ENCODE assay signal across 37 cellular contexts in the genomic region with DNA sequence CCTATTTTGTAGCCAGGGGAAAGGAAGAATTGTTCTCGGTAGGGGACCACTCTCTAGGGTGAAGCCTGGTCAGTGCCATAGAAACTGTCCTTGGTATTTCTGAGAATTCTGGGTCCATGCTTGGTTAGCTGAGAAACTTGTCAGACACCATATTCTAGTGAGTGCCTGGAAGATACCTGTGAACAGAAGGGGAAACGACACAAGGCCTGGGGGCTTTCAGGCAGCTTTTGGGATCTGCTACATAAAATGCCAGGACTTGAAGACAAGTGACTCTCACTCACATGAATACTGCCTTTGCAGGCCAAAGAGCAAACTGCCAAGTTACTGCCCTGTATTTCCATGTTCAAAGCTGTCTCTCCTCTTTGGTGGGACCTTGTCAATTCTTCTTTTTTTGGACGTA. TPM values are rescaled to one million over a fixed set of nuclear protein-coding genes. Genes with fewer than 3 reads are reported as not detected.
"Had no signal": no experiment of that assay in that cellular context is flagged by ENCODE, and none has a peak within 500 bp of the region (broad histone marks: within the 10 kb centered on the region; RNA-seq: fewer than 3 reads in every experiment).

No MANE protein-coding gene starts in this region.

- H3K27ac ChIP-seq: adrenal gland, body of pancreas, brain microvascular endothelial cell, breast epithelium had no signal

- H3K36me3 Mint-ChIP-seq: activated CD4-positive, alpha-beta memory T cell treated with anti-CD3 and anti-CD28 coated beads for 36 hours; activated naive CD4-positive, alpha-beta T cell treated with anti-CD3 and anti-CD28 coated beads, Interleukin-2, amount 50 U/mL, for 72 hours; activated naive CD8-positive, alpha-beta T cell treated with anti-CD3 and anti-CD28 coated beads for 36 hours had no signal

- H3K9me3 ChIP-seq: adrenal gland, body of pancreas, breast epithelium had no signal

- H3K27me3 Mint-ChIP-seq: activated B cell treated with CpG ODN at 0.5 μM for 24 hours; activated CD4-positive, alpha-beta memory T cell treated with anti-CD3 and anti-CD28 coated beads for 36 hours; activated CD8-positive, alpha-beta T cell treated with anti-CD3 and anti-CD28 coated beads for 36 hours; activated naive CD8-positive, alpha-beta T cell treated with anti-CD3 and anti-CD28 coated beads for 36 hours; activated T-helper 17 cell treated with anti-CD3 and anti-CD28 coated beads, Interleukin-2, amount 50 U/mL, for 72 hours had no signal

- H3K27ac Mint-ChIP-seq: activated B cell treated with CpG ODN at 0.5 μM for 24 hours; activated CD4-positive, alpha-beta memory T cell treated with anti-CD3 and anti-CD28 coated beads for 36 hours; activated CD4-positive, alpha-beta T cell treated with anti-CD3 and anti-CD28 coated beads, Interleukin-2, amount 10 ng/mL, durations not matched to agents 24 days and 14 days; activated CD8-positive, alpha-beta T cell treated with anti-CD3 and anti-CD28 coated beads for 36 hours; activated naive CD4-positive, alpha-beta T cell treated with anti-CD3 and anti-CD28 coated beads for 36 hours; activated naive CD4-positive, alpha-beta T cell treated with anti-CD3 and anti-CD28 coated beads, Interleukin-2, amount 50 U/mL, for 72 hours; activated naive CD8-positive, alpha-beta T cell treated with anti-CD3 and anti-CD28 coated beads for 36 hours; activated T-cell treated with anti-CD3 and anti-CD28 coated beads, Interleukin-2, amount 50 U/mL, for 72 hours; activated T-helper 1 cell treated with anti-CD3 and anti-CD28 coated beads, Interleukin-12 subunit alpha, Interleukin-12 subunit beta, Interleukin-2, Interleukin-4 antibody, amounts not matched to agents 30 ng/mL and 10 ng/mL and 1 ng/mL, durations not matched to agents 14 hours and 24 hours and 36 hours; activated T-helper 17 cell treated with anti-CD3 and anti-CD28 coated beads, Interleukin-2, amount 50 U/mL, for 72 hours; T-helper 1 cell treated with Interleukin-12 subunit alpha and Interleukin-12 subunit beta and Interleukin-4 antibody, amounts not matched to agents 30 μg/mL and 1 μg/mL, for 36 hours; T-helper 2 cell treated with Interferon-gamma antibody and Interleukin-4, amounts not matched to agents 5 μg/mL and 100 μg/mL, for 36 hours had no signal

- DNase-seq: activated B cell treated with CpG ODN at 0.5 μM for 24 hours; activated CD4-positive, alpha-beta memory T cell treated with anti-CD3 and anti-CD28 coated beads for 36 hours; activated CD4-positive, alpha-beta T cell treated with anti-CD3 and anti-CD28 coated beads for 4 hours; activated CD4-positive, alpha-beta T cell treated with anti-CD3 and anti-CD28 coated beads, Interleukin-2, amount 10 ng/mL, durations not matched to agents 24 days and 14 days; activated CD4-positive, alpha-beta T cell treated with anti-CD3 and anti-CD28 coated beads, Interleukin-2, amount 50 U/mL, for 1 hour; activated CD4-positive, alpha-beta T cell treated with anti-CD3 and anti-CD28 coated beads, Interleukin-2, amount 50 U/mL, for 4 hours; activated CD4-positive, CD25-positive, alpha-beta regulatory T cell treated with anti-CD3 and anti-CD28 coated beads, Interleukin-2, amount 50 U/mL, for 72 hours; activated CD8-positive, alpha-beta memory T cell treated with anti-CD3 and anti-CD28 coated beads, Interleukin-2, amount 50 U/mL, for 4 hours; activated CD8-positive, alpha-beta T cell treated with anti-CD3 and anti-CD28 coated beads for 36 hours; activated effector memory CD4-positive, alpha-beta T cell treated with anti-CD3 and anti-CD28 coated beads, Interleukin-2, amount 50 U/mL, for 16 hours; activated gamma-delta T cell treated with Interleukin-2 at 50 U/mL for 16 hours; activated naive CD4-positive, alpha-beta T cell; activated naive CD4-positive, alpha-beta T cell treated with anti-CD3 and anti-CD28 coated beads for 36 hours; activated naive CD4-positive, alpha-beta T cell treated with anti-CD3 and anti-CD28 coated beads, Interleukin-2, amount 50 U/mL, for 16 hours; activated naive CD8-positive, alpha-beta T cell treated with anti-CD3 and anti-CD28 coated beads for 36 hours; activated T-cell treated with anti-CD3 and anti-CD28 coated beads for 4 hours; activated T-cell treated with anti-CD3 and anti-CD28 coated beads, Interleukin-2, amount 50 U/mL, for 1 hour; activated T-cell treated with anti-CD3 and anti-CD28 coated beads, Interleukin-2, amount 50 U/mL, for 4 hours; activated T-cell treated with anti-CD3 and anti-CD28 coated beads, Interleukin-2, amount 50 U/mL, for 72 hours; adrenal gland; amniotic stem cell; aorta; body of pancreas; brain microvascular endothelial cell; central memory CD4-positive, alpha-beta T cell; T-helper 1 cell; T-helper 2 cell; T-helper 9 cell had no signal

- H3K27me3 ChIP-seq: adrenal gland, body of pancreas, brain microvascular endothelial cell, breast epithelium had no signal

- H3K9me3 Mint-ChIP-seq: activated B cell treated with CpG ODN at 0.5 μM for 24 hours; activated CD4-positive, alpha-beta memory T cell treated with anti-CD3 and anti-CD28 coated beads for 36 hours; activated CD4-positive, alpha-beta T cell treated with anti-CD3 and anti-CD28 coated beads, Interleukin-2, amount 10 ng/mL, durations not matched to agents 24 days and 14 days; activated CD8-positive, alpha-beta T cell treated with anti-CD3 and anti-CD28 coated beads for 36 hours; activated naive CD4-positive, alpha-beta T cell treated with anti-CD3 and anti-CD28 coated beads for 36 hours; activated naive CD4-positive, alpha-beta T cell treated with anti-CD3 and anti-CD28 coated beads, Interleukin-2, amount 50 U/mL, for 72 hours; activated naive CD8-positive, alpha-beta T cell treated with anti-CD3 and anti-CD28 coated beads for 36 hours; activated T-cell treated with anti-CD3 and anti-CD28 coated beads, Interleukin-2, amount 50 U/mL, for 4 hours; activated T-cell treated with anti-CD3 and anti-CD28 coated beads, Interleukin-2, amount 50 U/mL, for 72 hours; activated T-helper 1 cell treated with anti-CD3 and anti-CD28 coated beads, Interleukin-12 subunit alpha, Interleukin-12 subunit beta, Interleukin-2, Interleukin-4 antibody, amounts not matched to agents 30 ng/mL and 10 ng/mL and 1 ng/mL, durations not matched to agents 14 hours and 24 hours and 36 hours; activated T-helper 17 cell treated with anti-CD3 and anti-CD28 coated beads, Interleukin-2, amount 50 U/mL, for 72 hours; T-helper 1 cell treated with Interleukin-12 subunit alpha and Interleukin-12 subunit beta and Interleukin-4 antibody, amounts not matched to agents 30 μg/mL and 1 μg/mL, for 36 hours; T-helper 2 cell treated with Interferon-gamma antibody and Interleukin-4, amounts not matched to agents 5 μg/mL and 100 μg/mL, for 36 hours had no signal

- H3K4me1 Mint-ChIP-seq: activated B cell treated with CpG ODN at 0.5 μM for 24 hours had no signal

- H3K36me3 ChIP-seq: adrenal gland, brain microvascular endothelial cell, breast epithelium had no signal

- H3K4me3 Mint-ChIP-seq: activated B cell treated with CpG ODN at 0.5 μM for 24 hours; activated CD4-positive, alpha-beta memory T cell treated with anti-CD3 and anti-CD28 coated beads for 36 hours; activated CD4-positive, alpha-beta T cell treated with anti-CD3 and anti-CD28 coated beads, Interleukin-2, amount 10 ng/mL, durations not matched to agents 24 days and 14 days; activated CD8-positive, alpha-beta T cell treated with anti-CD3 and anti-CD28 coated beads for 36 hours; activated naive CD4-positive, alpha-beta T cell treated with anti-CD3 and anti-CD28 coated beads for 36 hours; activated naive CD8-positive, alpha-beta T cell treated with anti-CD3 and anti-CD28 coated beads for 36 hours; activated T-cell treated with anti-CD3 and anti-CD28 coated beads, Interleukin-2, amount 50 U/mL, for 4 hours; activated T-cell treated with anti-CD3 and anti-CD28 coated beads, Interleukin-2, amount 50 U/mL, for 72 hours; activated T-helper 1 cell treated with anti-CD3 and anti-CD28 coated beads, Interleukin-12 subunit alpha, Interleukin-12 subunit beta, Interleukin-2, Interleukin-4 antibody, amounts not matched to agents 30 ng/mL and 10 ng/mL and 1 ng/mL, durations not matched to agents 14 hours and 24 hours and 36 hours; activated T-helper 17 cell treated with anti-CD3 and anti-CD28 coated beads, Interleukin-2, amount 50 U/mL, for 72 hours; T-helper 1 cell treated with Interleukin-12 subunit alpha and Interleukin-12 subunit beta and Interleukin-4 antibody, amounts not matched to agents 30 μg/mL and 1 μg/mL, for 36 hours; T-helper 2 cell treated with Interferon-gamma antibody and Interleukin-4, amounts not matched to agents 5 μg/mL and 100 μg/mL, for 36 hours had no signal

- H3K4me1 ChIP-seq: adrenal gland, breast epithelium had no signal

- ATAC-seq: activated CD8-positive, alpha-beta T cell treated with anti-CD3 and anti-CD28 coated beads for 36 hours; activated naive CD4-positive, alpha-beta T cell treated with anti-CD3 and anti-CD28 coated beads, Interleukin-2, amount 50 U/mL, for 72 hours; activated T-cell treated with anti-CD3 and anti-CD28 coated beads, Interleukin-2, amount 50 U/mL, for 4 hours; activated T-cell treated with anti-CD3 and anti-CD28 coated beads, Interleukin-2, amount 50 U/mL, for 72 hours; activated T-helper 17 cell treated with anti-CD3 and anti-CD28 coated beads, Interleukin-2, amount 50 U/mL, for 72 hours; body of pancreas had no signal

- H3K4me3 ChIP-seq: adrenal gland, body of pancreas, breast epithelium had no signal

RNA-seq across cellular contexts. Expression of gene ODF4, which starts 18.3 kb away (rescaled TPM):
- total RNA-seq: activated B cell treated with CpG ODN at 0.5 μM for 24 hours; activated CD4-positive, alpha-beta memory T cell treated with anti-CD3 and anti-CD28 coated beads for 36 hours; activated CD4-positive, alpha-beta T cell treated with anti-CD3 and anti-CD28 coated beads, Interleukin-2, amount 10 ng/mL, durations not matched to agents 24 days and 14 days; activated CD8-positive, alpha-beta memory T cell treated with anti-CD3 and anti-CD28 coated beads for 36 hours; activated CD8-positive, alpha-beta T cell treated with anti-CD3 and anti-CD28 coated beads for 36 hours; activated naive CD4-positive, alpha-beta T cell treated with anti-CD3 and anti-CD28 coated beads for 36 hours; activated naive CD4-positive, alpha-beta T cell treated with anti-CD3 and anti-CD28 coated beads, Interleukin-2, amount 50 U/mL, for 72 hours; activated naive CD8-positive, alpha-beta T cell treated with anti-CD3 and anti-CD28 coated beads for 36 hours; activated T-cell treated with anti-CD3 and anti-CD28 coated beads, Interleukin-2, amount 50 U/mL, for 4 hours; activated T-cell treated with anti-CD3 and anti-CD28 coated beads, Interleukin-2, amount 50 U/mL, for 72 hours; activated T-helper 1 cell treated with anti-CD3 and anti-CD28 coated beads, Interleukin-12 subunit alpha, Interleukin-12 subunit beta, Interleukin-2, Interleukin-4 antibody, amounts not matched to agents 30 ng/mL and 10 ng/mL and 1 ng/mL, durations not matched to agents 14 hours and 24 hours and 36 hours; activated T-helper 17 cell treated with anti-CD3 and anti-CD28 coated beads, Interleukin-2, amount 50 U/mL, for 72 hours; adrenal gland; aorta; astrocyte; body of pancreas; breast epithelium; cardiac septum had no signal
- polyA plus RNA-seq: adrenal gland, aorta had no signal

RNA-seq across cellular contexts. Expression of gene RNF222, which starts 39.7 kb away (rescaled TPM):
- total RNA-seq: activated B cell treated with CpG ODN at 0.5 μM for 24 hours; activated CD4-positive, alpha-beta memory T cell treated with anti-CD3 and anti-CD28 coated beads for 36 hours; activated CD4-positive, alpha-beta T cell treated with anti-CD3 and anti-CD28 coated beads, Interleukin-2, amount 10 ng/mL, durations not matched to agents 24 days and 14 days; activated CD8-positive, alpha-beta memory T cell treated with anti-CD3 and anti-CD28 coated beads for 36 hours; activated T-helper 1 cell treated with anti-CD3 and anti-CD28 coated beads, Interleukin-12 subunit alpha, Interleukin-12 subunit beta, Interleukin-2, Interleukin-4 antibody, amounts not matched to agents 30 ng/mL and 10 ng/mL and 1 ng/mL, durations not matched to agents 14 hours and 24 hours and 36 hours; adrenal gland; aorta; astrocyte; body of pancreas; breast epithelium; cardiac septum had no signal
- polyA plus RNA-seq: adrenal gland, aorta had no signal

RNA-seq across cellular contexts. Expression of gene ARHGEF15, which starts 47.9 kb away (rescaled TPM):
- total RNA-seq: activated B cell treated with CpG ODN at 0.5 μM for 24 hours; activated CD4-positive, alpha-beta memory T cell treated with anti-CD3 and anti-CD28 coated beads for 36 hours; activated CD4-positive, alpha-beta T cell treated with anti-CD3 and anti-CD28 coated beads, Interleukin-2, amount 10 ng/mL, durations not matched to agents 24 days and 14 days; activated CD8-positive, alpha-beta memory T cell treated with anti-CD3 and anti-CD28 coated beads for 36 hours; activated CD8-positive, alpha-beta T cell treated with anti-CD3 and anti-CD28 coated beads for 36 hours; activated naive CD4-positive, alpha-beta T cell treated with anti-CD3 and anti-CD28 coated beads for 36 hours; activated naive CD4-positive, alpha-beta T cell treated with anti-CD3 and anti-CD28 coated beads, Interleukin-2, amount 50 U/mL, for 72 hours; activated naive CD8-positive, alpha-beta T cell treated with anti-CD3 and anti-CD28 coated beads for 36 hours; activated T-cell treated with anti-CD3 and anti-CD28 coated beads, Interleukin-2, amount 50 U/mL, for 4 hours; activated T-cell treated with anti-CD3 and anti-CD28 coated beads, Interleukin-2, amount 50 U/mL, for 72 hours; activated T-helper 1 cell treated with anti-CD3 and anti-CD28 coated beads, Interleukin-12 subunit alpha, Interleukin-12 subunit beta, Interleukin-2, Interleukin-4 antibody, amounts not matched to agents 30 ng/mL and 10 ng/mL and 1 ng/mL, durations not matched to agents 14 hours and 24 hours and 36 hours; activated T-helper 17 cell treated with anti-CD3 and anti-CD28 coated beads, Interleukin-2, amount 50 U/mL, for 72 hours had no signal
